ENCODE assay signal across 1 cellular context in genomic region chr6:118650500-118651281, GRCh38.
A peak's percentile ranks its signal among the peaks of the same experiment; 100 is the strongest.
TF ChIP-seq lines count a peak whose summit lies in the region.

No MANE protein-coding gene starts in this region.

TF ChIP-seq in HepG2, 621 proteins besides CTCF, POLR2A, EP300 and RAD21 (continued from another document and continues in another):
- TF ChIP-seq BCL3 (CRISPR knock-in tag; IDR thresholded peaks at IDR 0.05) (0 out of 2 replicates have a peak, but pooled peaks have one; percentile 54), ZNF713 (CRISPR knock-in tag; IDR thresholded peaks at IDR 0.05) (no peak; the same call in 1 of the 2 replicates), ZFP1 (CRISPR knock-in tag; IDR thresholded peaks at IDR 0.05) (no peak), AGO2 (optimal IDR thresholded peaks at IDR 0.05; ENCODE audit: low read depth, low read length) (no peak), STAT5B (CRISPR knock-in tag; IDR thresholded peaks at IDR 0.05) (no peak), ZNF143 (CRISPR knock-in tag; IDR thresholded peaks at IDR 0.05) (no peak; the same call in 1 of the 2 replicates), TFDP2 (CRISPR knock-in tag; IDR thresholded peaks at IDR 0.05) (peak; percentile 11; the same call in 1 of the 2 replicates), TAF1 (CRISPR knock-in tag; IDR thresholded peaks at IDR 0.05) (no peak), ZNF563 (CRISPR knock-in tag; IDR thresholded peaks at IDR 0.05) (no peak; the same call in 1 of the 2 replicates), MAZ (IDR thresholded peaks at IDR 0.05; ENCODE audit: borderline replicate concordance, low read depth, low read length) (no peak), MAZ (CRISPR knock-in tag; IDR thresholded peaks at IDR 0.05; ENCODE audit: low read depth) (no peak), SP140L (CRISPR knock-in tag; IDR thresholded peaks at IDR 0.05; ENCODE audit: borderline replicate concordance) (no peak), ZNF407 (CRISPR knock-in tag; IDR thresholded peaks at IDR 0.05; ENCODE audit: not compliant biosample characterization) (peak; percentile 29), STAT6 (CRISPR knock-in tag; IDR thresholded peaks at IDR 0.05; ENCODE audit: borderline replicate concordance) (no peak), ZNF142 (CRISPR knock-in tag; IDR thresholded peaks at IDR 0.05) (peak; percentile 58; the same call in 1 of the 2 replicates), RBFOX2 (IDR thresholded peaks at IDR 0.05; ENCODE audit: low read depth, low read length) (0 out of 2 replicates have a peak, but pooled peaks have one; percentile 14), NCOA5 (CRISPR knock-in tag; IDR thresholded peaks at IDR 0.05) (no peak), ZNF281 (CRISPR knock-in tag; IDR thresholded peaks at IDR 0.05; ENCODE audit: borderline replicate concordance) (no peak), RFXANK (CRISPR knock-in tag; IDR thresholded peaks at IDR 0.05) (no peak), ZNF629 (CRISPR knock-in tag; conservative IDR thresholded peaks at IDR 0.05) (no peak), CEBPB (IDR thresholded peaks at IDR 0.05; ENCODE audit: borderline replicate concordance, low read depth, low read length) (peak; percentile 46; the same call in 1 of the 2 replicates), ZNF30 (CRISPR knock-in tag; IDR thresholded peaks at IDR 0.05) (no peak), SUZ12 (IDR thresholded peaks at IDR 0.05; ENCODE audit: low read depth, low read length) (no peak), NBN (conservative IDR thresholded peaks at IDR 0.05) (no peak), LBX2 (CRISPR knock-in tag; IDR thresholded peaks at IDR 0.05; ENCODE audit: borderline replicate concordance) (no peak; the same call in 1 of the 2 replicates), YEATS4 (CRISPR knock-in tag; IDR thresholded peaks at IDR 0.05; ENCODE audit: borderline replicate concordance) (peak; percentile 43; the same call in 1 of the 2 replicates), ZNF761 (CRISPR knock-in tag; conservative IDR thresholded peaks at IDR 0.05) (peak; percentile 61; the same call in 1 of the 2 replicates), ZBTB38 (CRISPR knock-in tag; IDR thresholded peaks at IDR 0.05) (0 out of 2 replicates have a peak, but pooled peaks have one; percentile 9)
